ENCODE assay signal across 25 cellular contexts in the genomic region with DNA sequence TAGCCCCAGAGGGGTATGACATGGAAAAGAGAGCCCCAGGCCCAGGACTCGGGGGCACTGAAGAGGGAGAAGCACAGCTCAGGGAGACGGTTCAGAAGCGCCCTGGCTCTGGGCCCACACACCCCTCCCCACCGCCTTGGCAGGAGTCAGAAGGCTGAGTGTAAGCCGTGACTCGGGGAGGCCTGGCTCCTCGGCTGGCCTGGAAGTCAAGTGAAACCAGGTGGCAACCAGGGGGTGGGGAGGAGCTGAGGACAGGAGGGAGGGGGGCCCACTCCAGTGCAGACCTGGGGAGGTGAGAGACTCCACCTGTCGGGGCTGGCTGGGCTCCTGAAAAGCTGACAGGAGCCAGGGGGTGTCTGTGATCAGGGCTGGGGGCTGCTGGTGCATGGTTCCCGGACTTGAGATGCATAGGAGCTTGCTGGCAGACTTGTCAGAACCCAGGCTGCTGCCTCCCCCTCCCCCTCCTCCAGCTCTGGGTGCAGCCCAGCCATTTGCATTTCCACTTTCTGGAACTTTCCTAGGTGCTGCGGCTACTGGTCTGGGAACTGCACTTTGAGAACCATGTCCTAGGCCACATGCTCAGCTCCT.
A peak's percentile ranks its signal among the peaks of the same experiment; 100 is the strongest.
DNase-seq lines count a peak whose midpoint lies in the region; ATAC-seq and TF ChIP-seq lines count a peak whose summit lies in the region.
"Had no signal": no experiment of that assay in that cellular context is flagged by ENCODE, and none has a peak within 500 bp of the region (broad histone marks: within the 10 kb centered on the region; RNA-seq: fewer than 3 reads in every experiment).

No MANE protein-coding gene starts in this region.

- H3K36me3 ChIP-seq in right atrium auricular region (no peaks in the 10 kb centered on the region), spleen (no peaks in the 10 kb centered on the region)
- H3K36me3 ChIP-seq: gastroesophageal sphincter, right lobe of liver, thoracic aorta, vagina had no signal

- no peaks in the 10 kb centered on the region for H3K9me3 ChIP-seq in right atrium auricular region
- no peaks in the 10 kb centered on the region for H3K9me3 ChIP-seq in spleen
- H3K9me3 ChIP-seq: gastroesophageal sphincter, right lobe of liver, thoracic aorta, vagina had no signal

- H3K27ac ChIP-seq in right atrium auricular region (no peak overlapping the region), spleen (no peak overlapping the region)
- H3K27ac ChIP-seq: gastroesophageal sphincter, right lobe of liver, thoracic aorta, vagina had no signal

- DNase-seq in Right ventricle myocardium inferior (ENCODE audit: missing footprints) (peak; percentile 34), right atrium auricular region (ENCODE audit: low spot score) (no peak), NCI-H1105 treated with DMSO at 0.1 percent for 48 hours (lab: John Stamatoyannopoulos, UW) (peak; percentile 76), iPS-NIHi11 (ENCODE audit: low spot score) (peak; percentile 52), spleen (peak; percentile 59), putamen (ENCODE audit: low spot score) (no peak), EL (no peak)
- DNase-seq in activated CD4-positive, alpha-beta T cell treated with anti-CD3 and anti-CD28 coated beads, Interleukin-2, amount 50 U/mL, for 48 hours, result no peak
- DNase-seq: activated CD4-positive, alpha-beta T cell treated with anti-CD3 and anti-CD28 coated beads for 36 hours; activated naive CD4-positive, alpha-beta T cell treated with anti-CD3 and anti-CD28 coated beads for 36 hours; activated T-cell treated with anti-CD3 and anti-CD28 coated beads, Interleukin-2, amount 50 U/mL, for 48 hours; amniotic stem cell; COR-L47; kidney glomerular epithelial cell; mammary epithelial cell; NCI-H1048; NCI-H2081 treated with DMSO at 0.1 percent for 48 hours; NCI-H510A; right lobe of liver; stimulated activated naive CD8-positive, alpha-beta T cell treated with anti-CD3 and anti-CD28 coated beads, Interleukin-15, Interleukin-2, amounts not matched to agents 100 U/mL and 50 U/mL, for 24 hours; T-helper 17 cell had no signal

- no peak for ATAC-seq in Right ventricle myocardium inferior
- ATAC-seq: activated CD4-positive, alpha-beta T cell treated with anti-CD3 and anti-CD28 coated beads for 36 hours; gastroesophageal sphincter; HCT116; right lobe of liver; stimulated activated naive CD8-positive, alpha-beta T cell treated with anti-CD3 and anti-CD28 coated beads, Interleukin-15, Interleukin-2, amounts not matched to agents 100 U/mL and 50 U/mL, for 24 hours; T-helper 17 cell had no signal

- TF ChIP-seq CTCF in right atrium auricular region (IDR thresholded peaks at IDR 0.05) (no peak), spleen (IDR thresholded peaks at IDR 0.05 in 8 of 11, conservative IDR thresholded peaks at IDR 0.05 in 3 of 11) (no peak)

- H3K27me3 ChIP-seq in right atrium auricular region, result no peaks in the 10 kb centered on the region
- peaks cover 0 to 35% (median 8%) of the 10 kb centered on the region in 7 donors for H3K27me3 ChIP-seq in spleen (replicated peaks in 1 of 7)
- H3K27me3 ChIP-seq: right lobe of liver, vagina had no signal

- WGBS in spleen, 5 donors, result 82 to 93% (median 89%) methylated on average over 7 to 10 of the region's 10 CpGs

- no peak for TF ChIP-seq POLR2A in spleen (IDR thresholded peaks at IDR 0.05)

- H3K4me1 ChIP-seq in right atrium auricular region, result no peaks in the 10 kb centered on the region
- peaks cover 0 to 7% (median 0%) of the 10 kb centered on the region in 6 donors for H3K4me1 ChIP-seq in spleen
- H3K4me1 ChIP-seq: right lobe of liver, vagina had no signal

- H3K4me3 ChIP-seq in right atrium auricular region, result no peak overlapping the region
- no peak overlapping the region for H3K4me3 ChIP-seq in spleen
- H3K4me3 ChIP-seq: gastroesophageal sphincter, right lobe of liver, thoracic aorta, vagina had no signal

- intact Hi-C loops in Right ventricle myocardium inferior (cut with DNase I) (no loop called here), spleen (cut with DNase I; ENCODE audit: low total_unique reads) (no loop called here)

Comparison
In these comparisons a context has a peak if more than half of its experiments do, and no peak if none do; other contexts are left out.
1. DNase-seq: peak in Right ventricle myocardium inferior (single experiment), NCI-H1105 treated with DMSO at 0.1 percent for 48 hours (single experiment), iPS-NIHi11 (single experiment) and spleen (single experiment); none in right atrium auricular region (single experiment), putamen (single experiment), EL (single experiment) and activated CD4-positive, alpha-beta T cell treated with anti-CD3 and anti-CD28 coated beads, Interleukin-2, amount 50 U/mL, for 48 hours (0 of 2).